Comparison of ENCODE assay signal across 1 cellular context in the genomic region with DNA sequence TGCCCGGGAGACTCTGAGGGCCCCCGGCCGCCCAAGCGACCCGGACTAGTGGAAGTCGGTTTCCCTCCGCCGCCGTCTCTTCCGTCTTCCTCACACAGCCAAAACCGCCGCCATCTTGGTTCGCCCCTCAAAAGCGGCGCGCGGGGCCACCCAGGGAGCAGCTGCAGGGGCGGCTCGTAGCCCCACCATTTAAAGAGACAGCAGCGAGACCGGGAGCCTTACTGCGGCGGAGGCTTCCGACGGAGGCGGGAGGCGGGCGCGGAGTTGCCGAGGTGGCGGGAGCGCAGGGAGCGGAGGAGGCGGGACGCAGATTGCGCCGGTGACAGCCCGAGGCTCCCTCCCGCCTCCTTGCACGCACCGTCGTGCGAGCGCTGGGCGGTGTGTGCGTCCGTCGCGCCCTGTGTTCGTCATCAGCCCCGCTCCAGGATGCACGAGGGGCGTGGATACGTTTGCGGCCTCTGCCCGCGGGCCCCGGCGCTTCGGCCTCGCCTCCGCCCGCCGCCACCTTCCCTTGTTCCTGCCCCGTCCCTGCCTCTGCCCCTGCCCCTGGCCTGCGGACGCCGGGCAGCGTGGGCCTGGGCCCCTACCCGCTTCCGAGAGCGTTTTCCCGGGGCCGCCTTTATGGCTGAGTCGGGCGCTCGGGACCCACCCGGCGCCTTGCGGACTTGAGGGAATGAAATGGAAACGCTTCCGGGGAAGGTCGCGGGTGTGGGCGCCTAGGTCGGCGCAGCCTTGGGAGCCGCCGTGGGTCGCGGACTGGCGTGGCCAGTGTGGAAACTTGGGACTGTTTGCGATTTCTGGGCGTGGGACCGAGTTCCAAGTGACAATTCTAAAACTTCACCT.
TF ChIP-seq lines count a peak whose summit lies in the region.

PPP4R3A (minus strand) TSS at position 140 of the 843 bp plus-strand sequence. CDS start 663 bp downstream, outside the sequence.

TF ChIP-seq in K562, 482 proteins besides CTCF, POLR2A, EP300 and RAD21 (continued from another document and continues in another):
- TF ChIP-seq, protein P1, sequence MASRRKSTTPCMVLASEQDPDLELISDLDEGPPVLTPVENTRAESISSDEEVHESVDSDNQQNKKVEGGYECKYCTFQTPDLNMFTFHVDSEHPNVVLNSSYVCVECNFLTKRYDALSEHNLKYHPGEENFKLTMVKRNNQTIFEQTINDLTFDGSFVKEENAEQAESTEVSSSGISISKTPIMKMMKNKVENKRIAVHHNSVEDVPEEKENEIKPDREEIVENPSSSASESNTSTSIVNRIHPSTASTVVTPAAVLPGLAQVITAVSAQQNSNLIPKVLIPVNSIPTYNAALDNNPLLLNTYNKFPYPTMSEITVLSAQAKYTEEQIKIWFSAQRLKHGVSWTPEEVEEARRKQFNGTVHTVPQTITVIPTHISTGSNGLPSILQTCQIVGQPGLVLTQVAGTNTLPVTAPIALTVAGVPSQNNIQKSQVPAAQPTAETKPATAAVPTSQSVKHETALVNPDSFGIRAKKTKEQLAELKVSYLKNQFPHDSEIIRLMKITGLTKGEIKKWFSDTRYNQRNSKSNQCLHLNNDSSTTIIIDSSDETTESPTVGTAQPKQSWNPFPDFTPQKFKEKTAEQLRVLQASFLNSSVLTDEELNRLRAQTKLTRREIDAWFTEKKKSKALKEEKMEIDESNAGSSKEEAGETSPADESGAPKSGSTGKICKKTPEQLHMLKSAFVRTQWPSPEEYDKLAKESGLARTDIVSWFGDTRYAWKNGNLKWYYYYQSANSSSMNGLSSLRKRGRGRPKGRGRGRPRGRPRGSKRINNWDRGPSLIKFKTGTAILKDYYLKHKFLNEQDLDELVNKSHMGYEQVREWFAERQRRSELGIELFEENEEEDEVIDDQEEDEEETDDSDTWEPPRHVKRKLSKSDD (conservative IDR thresholded peaks at IDR 0.05; ENCODE audit: low read length) = no peak
- TF ChIP-seq, protein P2, sequence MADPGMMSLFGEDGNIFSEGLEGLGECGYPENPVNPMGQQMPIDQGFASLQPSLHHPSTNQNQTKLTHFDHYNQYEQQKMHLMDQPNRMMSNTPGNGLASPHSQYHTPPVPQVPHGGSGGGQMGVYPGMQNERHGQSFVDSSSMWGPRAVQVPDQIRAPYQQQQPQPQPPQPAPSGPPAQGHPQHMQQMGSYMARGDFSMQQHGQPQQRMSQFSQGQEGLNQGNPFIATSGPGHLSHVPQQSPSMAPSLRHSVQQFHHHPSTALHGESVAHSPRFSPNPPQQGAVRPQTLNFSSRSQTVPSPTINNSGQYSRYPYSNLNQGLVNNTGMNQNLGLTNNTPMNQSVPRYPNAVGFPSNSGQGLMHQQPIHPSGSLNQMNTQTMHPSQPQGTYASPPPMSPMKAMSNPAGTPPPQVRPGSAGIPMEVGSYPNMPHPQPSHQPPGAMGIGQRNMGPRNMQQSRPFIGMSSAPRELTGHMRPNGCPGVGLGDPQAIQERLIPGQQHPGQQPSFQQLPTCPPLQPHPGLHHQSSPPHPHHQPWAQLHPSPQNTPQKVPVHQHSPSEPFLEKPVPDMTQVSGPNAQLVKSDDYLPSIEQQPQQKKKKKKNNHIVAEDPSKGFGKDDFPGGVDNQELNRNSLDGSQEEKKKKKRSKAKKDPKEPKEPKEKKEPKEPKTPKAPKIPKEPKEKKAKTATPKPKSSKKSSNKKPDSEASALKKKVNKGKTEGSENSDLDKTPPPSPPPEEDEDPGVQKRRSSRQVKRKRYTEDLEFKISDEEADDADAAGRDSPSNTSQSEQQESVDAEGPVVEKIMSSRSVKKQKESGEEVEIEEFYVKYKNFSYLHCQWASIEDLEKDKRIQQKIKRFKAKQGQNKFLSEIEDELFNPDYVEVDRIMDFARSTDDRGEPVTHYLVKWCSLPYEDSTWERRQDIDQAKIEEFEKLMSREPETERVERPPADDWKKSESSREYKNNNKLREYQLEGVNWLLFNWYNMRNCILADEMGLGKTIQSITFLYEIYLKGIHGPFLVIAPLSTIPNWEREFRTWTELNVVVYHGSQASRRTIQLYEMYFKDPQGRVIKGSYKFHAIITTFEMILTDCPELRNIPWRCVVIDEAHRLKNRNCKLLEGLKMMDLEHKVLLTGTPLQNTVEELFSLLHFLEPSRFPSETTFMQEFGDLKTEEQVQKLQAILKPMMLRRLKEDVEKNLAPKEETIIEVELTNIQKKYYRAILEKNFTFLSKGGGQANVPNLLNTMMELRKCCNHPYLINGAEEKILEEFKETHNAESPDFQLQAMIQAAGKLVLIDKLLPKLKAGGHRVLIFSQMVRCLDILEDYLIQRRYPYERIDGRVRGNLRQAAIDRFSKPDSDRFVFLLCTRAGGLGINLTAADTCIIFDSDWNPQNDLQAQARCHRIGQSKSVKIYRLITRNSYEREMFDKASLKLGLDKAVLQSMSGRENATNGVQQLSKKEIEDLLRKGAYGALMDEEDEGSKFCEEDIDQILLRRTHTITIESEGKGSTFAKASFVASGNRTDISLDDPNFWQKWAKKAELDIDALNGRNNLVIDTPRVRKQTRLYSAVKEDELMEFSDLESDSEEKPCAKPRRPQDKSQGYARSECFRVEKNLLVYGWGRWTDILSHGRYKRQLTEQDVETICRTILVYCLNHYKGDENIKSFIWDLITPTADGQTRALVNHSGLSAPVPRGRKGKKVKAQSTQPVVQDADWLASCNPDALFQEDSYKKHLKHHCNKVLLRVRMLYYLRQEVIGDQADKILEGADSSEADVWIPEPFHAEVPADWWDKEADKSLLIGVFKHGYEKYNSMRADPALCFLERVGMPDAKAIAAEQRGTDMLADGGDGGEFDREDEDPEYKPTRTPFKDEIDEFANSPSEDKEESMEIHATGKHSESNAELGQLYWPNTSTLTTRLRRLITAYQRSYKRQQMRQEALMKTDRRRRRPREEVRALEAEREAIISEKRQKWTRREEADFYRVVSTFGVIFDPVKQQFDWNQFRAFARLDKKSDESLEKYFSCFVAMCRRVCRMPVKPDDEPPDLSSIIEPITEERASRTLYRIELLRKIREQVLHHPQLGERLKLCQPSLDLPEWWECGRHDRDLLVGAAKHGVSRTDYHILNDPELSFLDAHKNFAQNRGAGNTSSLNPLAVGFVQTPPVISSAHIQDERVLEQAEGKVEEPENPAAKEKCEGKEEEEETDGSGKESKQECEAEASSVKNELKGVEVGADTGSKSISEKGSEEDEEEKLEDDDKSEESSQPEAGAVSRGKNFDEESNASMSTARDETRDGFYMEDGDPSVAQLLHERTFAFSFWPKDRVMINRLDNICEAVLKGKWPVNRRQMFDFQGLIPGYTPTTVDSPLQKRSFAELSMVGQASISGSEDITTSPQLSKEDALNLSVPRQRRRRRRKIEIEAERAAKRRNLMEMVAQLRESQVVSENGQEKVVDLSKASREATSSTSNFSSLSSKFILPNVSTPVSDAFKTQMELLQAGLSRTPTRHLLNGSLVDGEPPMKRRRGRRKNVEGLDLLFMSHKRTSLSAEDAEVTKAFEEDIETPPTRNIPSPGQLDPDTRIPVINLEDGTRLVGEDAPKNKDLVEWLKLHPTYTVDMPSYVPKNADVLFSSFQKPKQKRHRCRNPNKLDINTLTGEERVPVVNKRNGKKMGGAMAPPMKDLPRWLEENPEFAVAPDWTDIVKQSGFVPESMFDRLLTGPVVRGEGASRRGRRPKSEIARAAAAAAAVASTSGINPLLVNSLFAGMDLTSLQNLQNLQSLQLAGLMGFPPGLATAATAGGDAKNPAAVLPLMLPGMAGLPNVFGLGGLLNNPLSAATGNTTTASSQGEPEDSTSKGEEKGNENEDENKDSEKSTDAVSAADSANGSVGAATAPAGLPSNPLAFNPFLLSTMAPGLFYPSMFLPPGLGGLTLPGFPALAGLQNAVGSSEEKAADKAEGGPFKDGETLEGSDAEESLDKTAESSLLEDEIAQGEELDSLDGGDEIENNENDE (IDR thresholded peaks at IDR 0.05; ENCODE audit: low read depth, low read length) = no peak
- TF ChIP-seq ZNF431 (CRISPR knock-in tag; IDR thresholded peaks at IDR 0.05) = 0 out of 2 replicates have a peak, but pooled peaks have one; percentile 24
- TF ChIP-seq, protein P3, sequence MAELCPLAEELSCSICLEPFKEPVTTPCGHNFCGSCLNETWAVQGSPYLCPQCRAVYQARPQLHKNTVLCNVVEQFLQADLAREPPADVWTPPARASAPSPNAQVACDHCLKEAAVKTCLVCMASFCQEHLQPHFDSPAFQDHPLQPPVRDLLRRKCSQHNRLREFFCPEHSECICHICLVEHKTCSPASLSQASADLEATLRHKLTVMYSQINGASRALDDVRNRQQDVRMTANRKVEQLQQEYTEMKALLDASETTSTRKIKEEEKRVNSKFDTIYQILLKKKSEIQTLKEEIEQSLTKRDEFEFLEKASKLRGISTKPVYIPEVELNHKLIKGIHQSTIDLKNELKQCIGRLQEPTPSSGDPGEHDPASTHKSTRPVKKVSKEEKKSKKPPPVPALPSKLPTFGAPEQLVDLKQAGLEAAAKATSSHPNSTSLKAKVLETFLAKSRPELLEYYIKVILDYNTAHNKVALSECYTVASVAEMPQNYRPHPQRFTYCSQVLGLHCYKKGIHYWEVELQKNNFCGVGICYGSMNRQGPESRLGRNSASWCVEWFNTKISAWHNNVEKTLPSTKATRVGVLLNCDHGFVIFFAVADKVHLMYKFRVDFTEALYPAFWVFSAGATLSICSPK (IDR thresholded peaks at IDR 0.05; ENCODE audit: borderline replicate concordance) = no peak
- TF ChIP-seq HNRNPK (IDR thresholded peaks at IDR 0.05; ENCODE audit: low read depth, low read length, poor library complexity, severe bottlenecking) = no peak
- no peak for TF ChIP-seq ZNF3 (CRISPR knock-in tag; IDR thresholded peaks at IDR 0.05)
- TF ChIP-seq, protein P4, sequence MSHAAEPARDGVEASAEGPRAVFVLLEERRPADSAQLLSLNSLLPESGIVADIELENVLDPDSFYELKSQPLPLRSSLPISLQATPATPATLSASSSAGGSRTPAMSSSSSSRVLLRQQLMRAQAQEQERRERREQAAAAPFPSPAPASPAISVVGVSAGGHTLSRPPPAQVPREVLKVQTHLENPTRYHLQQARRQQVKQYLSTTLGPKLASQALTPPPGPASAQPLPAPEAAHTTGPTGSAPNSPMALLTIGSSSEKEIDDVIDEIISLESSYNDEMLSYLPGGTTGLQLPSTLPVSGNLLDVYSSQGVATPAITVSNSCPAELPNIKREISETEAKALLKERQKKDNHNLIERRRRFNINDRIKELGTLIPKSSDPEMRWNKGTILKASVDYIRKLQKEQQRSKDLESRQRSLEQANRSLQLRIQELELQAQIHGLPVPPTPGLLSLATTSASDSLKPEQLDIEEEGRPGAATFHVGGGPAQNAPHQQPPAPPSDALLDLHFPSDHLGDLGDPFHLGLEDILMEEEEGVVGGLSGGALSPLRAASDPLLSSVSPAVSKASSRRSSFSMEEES (CRISPR knock-in tag; IDR thresholded peaks at IDR 0.05) = no peak
- no peak for TF ChIP-seq ZNF316 (IDR thresholded peaks at IDR 0.05)
- no peak for TF ChIP-seq ZNF668 (CRISPR knock-in tag; IDR thresholded peaks at IDR 0.05)
- TF ChIP-seq, protein P5, sequence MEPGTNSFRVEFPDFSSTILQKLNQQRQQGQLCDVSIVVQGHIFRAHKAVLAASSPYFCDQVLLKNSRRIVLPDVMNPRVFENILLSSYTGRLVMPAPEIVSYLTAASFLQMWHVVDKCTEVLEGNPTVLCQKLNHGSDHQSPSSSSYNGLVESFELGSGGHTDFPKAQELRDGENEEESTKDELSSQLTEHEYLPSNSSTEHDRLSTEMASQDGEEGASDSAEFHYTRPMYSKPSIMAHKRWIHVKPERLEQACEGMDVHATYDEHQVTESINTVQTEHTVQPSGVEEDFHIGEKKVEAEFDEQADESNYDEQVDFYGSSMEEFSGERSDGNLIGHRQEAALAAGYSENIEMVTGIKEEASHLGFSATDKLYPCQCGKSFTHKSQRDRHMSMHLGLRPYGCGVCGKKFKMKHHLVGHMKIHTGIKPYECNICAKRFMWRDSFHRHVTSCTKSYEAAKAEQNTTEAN (CRISPR knock-in tag; IDR thresholded peaks at IDR 0.05) = 0 out of 2 replicates have a peak, but pooled peaks have one; percentile 32
- TF ChIP-seq SP1 (CRISPR knock-in tag; IDR thresholded peaks at IDR 0.05) = peak; percentile 100
- TF ChIP-seq MTA2 (IDR thresholded peaks at IDR 0.05; ENCODE audit: low read depth) = no peak
- peak; percentile 79; the same call in 1 of the 2 replicates for TF ChIP-seq BRD4 (IDR thresholded peaks at IDR 0.05)
- TF ChIP-seq PTTG1 (tag; IDR thresholded peaks at IDR 0.05; ENCODE audit: low read depth) = no peak
- no peak for TF ChIP-seq SMAD2 (IDR thresholded peaks at IDR 0.05; ENCODE audit: low read depth, low read length)
- TF ChIP-seq SMARCB1 (IDR thresholded peaks at IDR 0.05; ENCODE audit: insufficient read length, low read depth) = no peak
- TF ChIP-seq POLR2H (tag; IDR thresholded peaks at IDR 0.05; ENCODE audit: low read depth) = peak; percentile 88
- TF ChIP-seq SREBF1 (IDR thresholded peaks at IDR 0.05; ENCODE audit: borderline replicate concordance, low read depth, low read length) = no peak
- TF ChIP-seq ZNF707 (CRISPR knock-in tag; conservative IDR thresholded peaks at IDR 0.05) = no peak
- peak; percentile 59; the same call in 1 of the 2 replicates for TF ChIP-seq NKRF (IDR thresholded peaks at IDR 0.05; ENCODE audit: borderline replicate concordance)
- TF ChIP-seq HDAC3 (IDR thresholded peaks at IDR 0.05; ENCODE audit: borderline replicate concordance, partially characterized antibody) = peak; percentile 67
- TF ChIP-seq ZFP36 (IDR thresholded peaks at IDR 0.05; ENCODE audit: low read depth, low read length, partially characterized antibody) = no peak
- TF ChIP-seq, protein P6, sequence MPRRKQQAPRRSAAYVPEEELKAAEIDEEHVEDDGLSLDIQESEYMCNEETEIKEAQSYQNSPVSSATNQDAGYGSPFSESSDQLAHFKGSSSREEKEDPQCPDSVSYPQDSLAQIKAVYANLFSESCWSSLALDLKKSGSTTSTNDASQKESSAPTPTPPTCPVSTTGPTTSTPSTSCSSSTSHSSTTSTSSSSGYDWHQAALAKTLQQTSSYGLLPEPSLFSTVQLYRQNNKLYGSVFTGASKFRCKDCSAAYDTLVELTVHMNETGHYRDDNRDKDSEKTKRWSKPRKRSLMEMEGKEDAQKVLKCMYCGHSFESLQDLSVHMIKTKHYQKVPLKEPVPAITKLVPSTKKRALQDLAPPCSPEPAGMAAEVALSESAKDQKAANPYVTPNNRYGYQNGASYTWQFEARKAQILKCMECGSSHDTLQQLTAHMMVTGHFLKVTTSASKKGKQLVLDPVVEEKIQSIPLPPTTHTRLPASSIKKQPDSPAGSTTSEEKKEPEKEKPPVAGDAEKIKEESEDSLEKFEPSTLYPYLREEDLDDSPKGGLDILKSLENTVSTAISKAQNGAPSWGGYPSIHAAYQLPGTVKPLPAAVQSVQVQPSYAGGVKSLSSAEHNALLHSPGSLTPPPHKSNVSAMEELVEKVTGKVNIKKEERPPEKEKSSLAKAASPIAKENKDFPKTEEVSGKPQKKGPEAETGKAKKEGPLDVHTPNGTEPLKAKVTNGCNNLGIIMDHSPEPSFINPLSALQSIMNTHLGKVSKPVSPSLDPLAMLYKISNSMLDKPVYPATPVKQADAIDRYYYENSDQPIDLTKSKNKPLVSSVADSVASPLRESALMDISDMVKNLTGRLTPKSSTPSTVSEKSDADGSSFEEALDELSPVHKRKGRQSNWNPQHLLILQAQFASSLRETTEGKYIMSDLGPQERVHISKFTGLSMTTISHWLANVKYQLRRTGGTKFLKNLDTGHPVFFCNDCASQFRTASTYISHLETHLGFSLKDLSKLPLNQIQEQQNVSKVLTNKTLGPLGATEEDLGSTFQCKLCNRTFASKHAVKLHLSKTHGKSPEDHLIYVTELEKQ (CRISPR knock-in tag; IDR thresholded peaks at IDR 0.05) = no peak
